In genomic region chr1:28313710-28314510, GRCh38 we compare ENCODE assay signal across 10 cellular contexts. TPM values are rescaled to one million over a fixed set of nuclear protein-coding genes. Genes with fewer than 3 reads are reported as not detected.
A peak's percentile ranks its signal among the peaks of the same experiment; 100 is the strongest.
DNase-seq lines count a peak whose midpoint lies in the region; ATAC-seq and TF ChIP-seq lines count a peak whose summit lies in the region.
"Had no signal": no experiment of that assay in that cellular context is flagged by ENCODE, and none has a peak within 500 bp of the region (broad histone marks: within the 10 kb centered on the region; RNA-seq: fewer than 3 reads in every experiment).

No MANE protein-coding gene starts in this region.

- CTCF ChIA-PET in WTC11 (lab: Charles Lee) = interaction anchor here (1.3 to 3.3 kb wide), 2 partner anchors 46 to 65 kb away, joined by 3 to 19 read pairs; no protein-coding TSS in a partner anchor

- peaks cover 0 to 7% of the 10 kb centered on the region in 2 donors for H3K4me1 ChIP-seq in thyroid gland

- H3K4me3 Mint-ChIP-seq in WTC11 = no peak overlapping the region
- H3K4me3 Mint-ChIP-seq: stimulated activated naive CD8-positive, alpha-beta T cell treated with anti-CD3 and anti-CD28 coated beads, Interleukin-15, Interleukin-2, amounts not matched to agents 100 ng/mL and 50 ng/mL, for 24 hours had no signal

- no peaks in the 10 kb centered on the region for H3K36me3 ChIP-seq in thyroid gland

- H3K36me3 Mint-ChIP-seq in WTC11 = no peaks in the 10 kb centered on the region

- 44 to 56% methylated on average over 6 of the region's 6 CpGs for whole genome bisulfite sequencing in thyroid gland, 2 donors

- no peak overlapping the region for H3K4me3 ChIP-seq in thyroid gland (replicated peaks in 1 of 3)

- no peaks in the 10 kb centered on the region for H3K9me3 Mint-ChIP-seq in WTC11
- H3K9me3 Mint-ChIP-seq: stimulated activated naive CD8-positive, alpha-beta T cell treated with anti-CD3 and anti-CD28 coated beads, Interleukin-15, Interleukin-2, amounts not matched to agents 100 ng/mL and 50 ng/mL, for 24 hours had no signal

- H3K27me3 Mint-ChIP-seq in WTC11 (ENCODE audit: low read depth) = no peaks in the 10 kb centered on the region

- intact Hi-C loops in thyroid gland (cut with DNase I) = no loop called here

- H3K27me3 ChIP-seq in thyroid gland = no peaks in the 10 kb centered on the region

- no peak for TF ChIP-seq POLR2A in thyroid gland (IDR thresholded peaks at IDR 0.05)

- H3K9me3 ChIP-seq in thyroid gland = no peaks in the 10 kb centered on the region

- ATAC-seq in WTC11 = no peak
- no peak for ATAC-seq in GM18498 (IDR thresholded peaks at IDR 0.05; ENCODE audit: unreplicated experiment)

- POLR2A ChIA-PET in WTC11 (lab: Charles Lee) = interaction anchor here (0.7 kb wide), 1 partner anchor 38 kb away, joined by 8 read pairs; no protein-coding TSS in a partner anchor

- DNase-seq in HK-2 (ENCODE audit: unreplicated experiment) (peak; percentile 67), WTC11 (ENCODE audit: low spot score) (no peak), hepatic stellate cell (ENCODE audit: low spot score) (peak; percentile 17), thyroid gland (peak; percentile 74 to 82), NOMO-1 treated with dmso at 0.1 percent for 144 hours (lab: John Stamatoyannopoulos, UW; ENCODE audit: unreplicated experiment) (no peak), nucleus accumbens (lab: John Stamatoyannopoulos, UW) (no peak)
- DNase-seq: activated gamma-delta T cell treated with Interleukin-2 at 50 U/mL for 16 hours, Karpas-422 had no signal

- H3K27ac ChIP-seq in thyroid gland = peak overlapping the region in 2 of 3 donors; percentile 32 to 36

- no peak for TF ChIP-seq CTCF in WTC11 (IDR thresholded peaks at IDR 0.05)
- TF ChIP-seq CTCF in thyroid gland (IDR thresholded peaks at IDR 0.05) = no peak

- no peaks in the 10 kb centered on the region for H3K4me1 Mint-ChIP-seq in WTC11

- H3K27ac Mint-ChIP-seq in WTC11 = no peak overlapping the region
- H3K27ac Mint-ChIP-seq: stimulated activated naive CD8-positive, alpha-beta T cell treated with anti-CD3 and anti-CD28 coated beads, Interleukin-15, Interleukin-2, amounts not matched to agents 100 ng/mL and 50 ng/mL, for 24 hours had no signal

TF ChIP-seq in WTC11, 78 proteins besides CTCF, POLR2A, EP300 and RAD21:
- no peak for TF ChIP-seq NR2C2 (CRISPR knock-in tag; IDR thresholded peaks at IDR 0.05)
- peak; percentile 77 for TF ChIP-seq GABPB1 (CRISPR knock-in tag; IDR thresholded peaks at IDR 0.05)
- TF ChIP-seq OVOL2 (CRISPR knock-in tag; IDR thresholded peaks at IDR 0.05; ENCODE audit: borderline replicate concordance) = no peak
- TF ChIP-seq FOXK1 (CRISPR knock-in tag; IDR thresholded peaks at IDR 0.05) = no peak

RNA-seq across cellular contexts. Expression of gene MED18, which starts 14.9 kb away (rescaled TPM):
- total RNA-seq in WTC11 (2021) = 15.1 to 17.9 TPM (median 15.2 TPM) in 3 replicates
- 10 to 100 TPM; 10.4 to 16.9 (median 14.2) TPM for total RNA-seq in thyroid gland

RNA-seq across cellular contexts. Expression of gene SESN2, which starts 54.6 kb away (rescaled TPM):
- 22.3 to 38.1 TPM (median 23.3 TPM) in 3 replicates for total RNA-seq in WTC11 (2021)
- total RNA-seq in thyroid gland = 1 to 10 TPM; 6.4 to 8.1 (median 6.8) TPM

RNA-seq across cellular contexts. Expression of gene PHACTR4, which starts 55.6 kb away (rescaled TPM):
- 49.2 to 52.9 TPM (median 50.9 TPM) in 3 replicates for total RNA-seq in WTC11 (2021)
- total RNA-seq in thyroid gland = 10 to 100 TPM; 25.9 to 31.2 (median 27.8) TPM

Comparison
In these comparisons a context has a peak if more than half of its experiments do, and no peak if none do; other contexts are left out.
1. DNase-seq: peak in HK-2 (single experiment), hepatic stellate cell (single experiment) and thyroid gland (2 of 2); none in WTC11 (single experiment), NOMO-1 treated with dmso at 0.1 percent for 144 hours (single experiment) and nucleus accumbens (0 of 56).